In the genomic region with DNA sequence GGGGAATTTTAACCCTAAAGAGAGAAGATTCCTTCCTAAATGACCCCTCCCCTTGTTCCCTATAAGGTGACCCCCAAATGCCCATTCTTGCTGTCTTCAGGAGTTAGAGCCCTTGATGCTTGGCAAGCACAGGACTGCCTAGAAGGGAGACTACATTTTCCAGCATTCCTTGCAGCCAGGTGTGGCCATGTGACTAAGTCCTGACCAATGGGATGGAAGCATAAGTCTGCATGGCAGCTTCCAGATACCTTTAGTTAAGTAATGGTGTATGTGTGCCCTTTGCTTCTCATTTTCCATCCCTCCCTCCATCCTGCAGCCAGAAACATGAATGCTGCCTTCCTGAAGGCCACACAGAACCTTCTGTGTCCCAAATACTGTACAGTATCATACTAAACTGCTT, we compare ENCODE assay signal across 8 cellular contexts. TPM values are rescaled to one million over a fixed set of nuclear protein-coding genes. Genes with fewer than 3 reads are reported as not detected.
DNase-seq lines count a peak whose midpoint lies in the region; ATAC-seq and TF ChIP-seq lines count a peak whose summit lies in the region.

No MANE protein-coding gene starts in this region.

- H3K36me3 Mint-ChIP-seq in activated T-cell treated with anti-CD3 and anti-CD28 coated beads, Interleukin-2, amount 50 U/mL, for 72 hours (ENCODE audit: insufficient read depth in 2 of 2) = no peaks in the 10 kb centered on the region
- H3K36me3 Mint-ChIP-seq in activated T-cell treated with anti-CD3 and anti-CD28 coated beads, Interleukin-2, amount 50 U/mL, for 24 hours (ENCODE audit: low read depth) = no peaks in the 10 kb centered on the region
- no peaks in the 10 kb centered on the region for H3K36me3 Mint-ChIP-seq in activated B cell treated with CpG ODN at 0.5 μM for 24 hours (ENCODE audit: low read depth)
- no peaks in the 10 kb centered on the region for H3K36me3 Mint-ChIP-seq in nephron progenitor cell (ENCODE audit: low read depth)

- TF ChIP-seq CTCF in Loucy (conservative IDR thresholded peaks at IDR 0.05; ENCODE audit: low read length) (no peak), activated B cell treated with CpG ODN at 0.5 μM for 24 hours (IDR thresholded peaks at IDR 0.05) (no peak), nephron progenitor cell (IDR thresholded peaks at IDR 0.05) (no peak), prostate gland (IDR thresholded peaks at IDR 0.05) (no peak)

- no peak overlapping the region for H3K9ac ChIP-seq in Loucy (ENCODE audit: low read depth, low read length, poor library complexity, severe bottlenecking)

- H3K9me3 Mint-ChIP-seq in activated T-cell treated with anti-CD3 and anti-CD28 coated beads, Interleukin-2, amount 50 U/mL, for 72 hours = no peaks in the 10 kb centered on the region
- H3K9me3 Mint-ChIP-seq in activated T-cell treated with anti-CD3 and anti-CD28 coated beads, Interleukin-2, amount 50 U/mL, for 24 hours = no peaks in the 10 kb centered on the region
- H3K9me3 Mint-ChIP-seq in activated B cell treated with CpG ODN at 0.5 μM for 24 hours (no peaks in the 10 kb centered on the region), nephron progenitor cell (no peaks in the 10 kb centered on the region)

- H3K4me1 Mint-ChIP-seq in activated T-cell treated with anti-CD3 and anti-CD28 coated beads, Interleukin-2, amount 50 U/mL, for 72 hours (ENCODE audit: low read depth) = peaks cover 16% of the 10 kb centered on the region
- H3K4me1 Mint-ChIP-seq in activated T-cell treated with anti-CD3 and anti-CD28 coated beads, Interleukin-2, amount 50 U/mL, for 24 hours (ENCODE audit: low read depth) = peaks cover 5% of the 10 kb centered on the region
- H3K4me1 Mint-ChIP-seq in activated B cell treated with CpG ODN at 0.5 μM for 24 hours (peaks cover 4% of the 10 kb centered on the region), nephron progenitor cell (no peaks in the 10 kb centered on the region)

- no peak overlapping the region for H3K4me3 Mint-ChIP-seq in activated T-cell treated with anti-CD3 and anti-CD28 coated beads, Interleukin-2, amount 50 U/mL, for 72 hours
- H3K4me3 Mint-ChIP-seq in activated T-cell treated with anti-CD3 and anti-CD28 coated beads, Interleukin-2, amount 50 U/mL, for 24 hours = no peak overlapping the region
- H3K4me3 Mint-ChIP-seq in activated B cell treated with CpG ODN at 0.5 μM for 24 hours = no peak overlapping the region
- H3K4me3 Mint-ChIP-seq in nephron progenitor cell = no peak overlapping the region

- CTCF ChIA-PET in activated B cell treated with CpG ODN at 0.5 μM for 24 hours (lab: Charles Lee) = no interaction called here

- peak overlapping the region; percentile 73; the same call in 1 of the 2 replicates for H2AFZ ChIP-seq in Loucy (ENCODE audit: low read length)

- no peak overlapping the region for H3K27ac ChIP-seq in prostate gland

- intact Hi-C loops in activated B cell treated with CpG ODN at 0.5 μM for 24 hours (cut with micrococcal nuclease) = no loop called here
- intact Hi-C loops in prostate gland (cut with DNase I) = no loop called here

- H3K4me2 ChIP-seq in Loucy (ENCODE audit: low read depth, low read length, poor library complexity, severe bottlenecking) = no peak overlapping the region

- POLR2A ChIA-PET in activated B cell treated with CpG ODN at 0.5 μM for 24 hours (lab: Charles Lee) = interaction anchor here (0.6 kb wide), 1 partner anchor 354 kb away, joined by 6 read pairs; no protein-coding TSS in a partner anchor

- H3K9me2 ChIP-seq in Loucy (replicated peaks; ENCODE audit: low read depth, low read length) = no peaks in the 10 kb centered on the region

- peaks cover 5% of the 10 kb centered on the region for H3K4me1 ChIP-seq in Loucy (ENCODE audit: insufficient read depth, low read length, poor library complexity, severe bottlenecking)
- no peaks in the 10 kb centered on the region for H3K4me1 ChIP-seq in prostate gland (replicated peaks)

- no peaks in the 10 kb centered on the region for H3K79me2 ChIP-seq in Loucy (ENCODE audit: insufficient read depth, low read length)

- H3K27me3 Mint-ChIP-seq in activated T-cell treated with anti-CD3 and anti-CD28 coated beads, Interleukin-2, amount 50 U/mL, for 72 hours (ENCODE audit: low read depth) = peaks cover 11% of the 10 kb centered on the region
- peaks cover 14% of the 10 kb centered on the region for H3K27me3 Mint-ChIP-seq in activated T-cell treated with anti-CD3 and anti-CD28 coated beads, Interleukin-2, amount 50 U/mL, for 24 hours
- H3K27me3 Mint-ChIP-seq in activated B cell treated with CpG ODN at 0.5 μM for 24 hours (peaks cover 27% of the 10 kb centered on the region), nephron progenitor cell (ENCODE audit: low read depth, poor library complexity) (peaks cover 34% of the 10 kb centered on the region)

- H3K9me3 ChIP-seq in Loucy (ENCODE audit: insufficient read depth, low read depth, low read length) = no peaks in the 10 kb centered on the region
- H3K9me3 ChIP-seq in prostate gland = no peaks in the 10 kb centered on the region

- no peak for TF ChIP-seq POLR2A in prostate gland (IDR thresholded peaks at IDR 0.05)

- H3K27ac Mint-ChIP-seq in activated T-cell treated with anti-CD3 and anti-CD28 coated beads, Interleukin-2, amount 50 U/mL, for 72 hours = no peak overlapping the region
- no peak overlapping the region for H3K27ac Mint-ChIP-seq in activated T-cell treated with anti-CD3 and anti-CD28 coated beads, Interleukin-2, amount 50 U/mL, for 24 hours
- H3K27ac Mint-ChIP-seq in activated B cell treated with CpG ODN at 0.5 μM for 24 hours (no peak overlapping the region), nephron progenitor cell (no peak overlapping the region)

- no peaks in the 10 kb centered on the region for H4K20me1 ChIP-seq in Loucy (ENCODE audit: insufficient read depth, low read length, poor library complexity, severe bottlenecking)

- H3K27me3 ChIP-seq in Loucy (ENCODE audit: insufficient read depth, low read length, poor library complexity, severe bottlenecking) (no peaks in the 10 kb centered on the region), prostate gland (replicated peaks; ENCODE audit: insufficient read depth) (no peaks in the 10 kb centered on the region)

- H3K36me3 ChIP-seq in Loucy (ENCODE audit: insufficient read depth, low read length) (no peaks in the 10 kb centered on the region), prostate gland (no peaks in the 10 kb centered on the region)

- ATAC-seq in activated T-cell treated with anti-CD3 and anti-CD28 coated beads, Interleukin-2, amount 50 U/mL, for 72 hours (replicated peaks in 1 of 2) = peak; percentile 61 to 62
- peak; percentile 54 for ATAC-seq in activated B cell treated with CpG ODN at 0.5 μM for 24 hours (ENCODE audit: low read depth)

- no peak for DNase-seq in activated T-cell treated with anti-CD3 and anti-CD28 coated beads, Interleukin-2, amount 50 U/mL, for 72 hours
- DNase-seq in activated T-cell treated with anti-CD3 and anti-CD28 coated beads, Interleukin-2, amount 50 U/mL, for 24 hours = no peak
- DNase-seq in activated B cell treated with CpG ODN at 0.5 μM for 24 hours (no peak), nephron progenitor cell (peak; percentile 27), OCI-M2 (lab: John Stamatoyannopoulos, UW; ENCODE audit: unreplicated experiment) (no peak), prostate gland (ENCODE audit: low spot score) (no peak), globus pallidus (ENCODE audit: low spot score) (no peak)

- H3F3A ChIP-seq in Loucy (ENCODE audit: low read depth) = no peaks in the 10 kb centered on the region

- H3K4me3 ChIP-seq in Loucy (ENCODE audit: low read length, poor library complexity, severe bottlenecking) = no peak overlapping the region
- no peak overlapping the region for H3K4me3 ChIP-seq in prostate gland

RNA-seq across cellular contexts. Expression of gene BFSP1, which starts 5.5 kb away (rescaled TPM):
- total RNA-seq in activated T-cell treated with anti-CD3 and anti-CD28 coated beads, Interleukin-2, amount 50 U/mL, for 72 hours = 1 to 10 TPM in 1 of 2 donors, under 1 TPM in 1; 0.23 to 1.2 TPM
- total RNA-seq in activated B cell treated with CpG ODN at 0.5 μM for 24 hours (0.10 TPM in 1 of 2 replicates, not detected in the other), prostate gland (1 to 10 TPM in 1 of 2 donors, under 1 TPM in 1; 0.27 to 6.9 TPM)

RNA-seq across cellular contexts. Expression of gene DSTN, which starts 44.2 kb away (rescaled TPM):
- 10 to 100 TPM; 62.8 to 70.4 TPM for total RNA-seq in activated T-cell treated with anti-CD3 and anti-CD28 coated beads, Interleukin-2, amount 50 U/mL, for 72 hours
- total RNA-seq in activated B cell treated with CpG ODN at 0.5 μM for 24 hours (14.4 and 20.1 TPM in 2 replicates), prostate gland (100 to 1,000 TPM; 284 to 559 TPM)
